ENCODE assay signal across 8 cellular contexts in the genomic region with DNA sequence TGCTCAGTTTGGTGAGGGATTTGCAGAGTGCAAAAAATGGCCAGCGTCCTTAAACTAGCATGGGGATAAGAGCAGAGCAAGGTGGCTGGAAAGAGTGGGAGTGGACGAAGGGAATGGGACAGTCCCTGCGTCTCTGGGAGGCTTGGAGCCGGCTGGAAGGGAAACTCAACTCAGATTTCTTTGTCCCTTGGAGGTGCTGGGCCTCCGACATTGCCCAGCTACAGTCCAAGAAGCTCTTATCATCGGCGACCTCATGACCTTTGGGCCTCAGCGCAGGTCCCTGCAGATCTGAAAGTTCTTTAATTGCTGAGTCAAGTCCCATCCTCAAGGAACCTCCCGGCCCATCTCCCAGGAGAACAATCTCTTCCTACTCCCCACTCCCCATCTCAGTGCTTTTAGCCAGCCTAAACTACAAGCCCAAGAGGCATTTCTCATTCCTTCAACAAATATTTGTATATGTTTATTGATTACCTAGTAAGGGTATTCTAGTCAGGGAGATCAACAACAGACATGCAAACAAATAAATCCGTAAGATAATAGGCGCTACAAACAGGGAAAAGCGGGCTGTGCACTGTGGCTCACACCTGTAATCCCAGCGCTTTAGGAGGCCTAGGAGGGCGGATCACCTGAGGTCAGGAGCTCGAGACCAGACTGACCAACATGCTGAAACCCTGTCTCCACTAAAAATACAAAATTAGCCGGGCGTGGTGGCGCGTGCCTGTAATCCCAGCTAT. TPM values are rescaled to one million over a fixed set of nuclear protein-coding genes. Genes with fewer than 3 reads are reported as not detected.
DNase-seq lines count a peak whose midpoint lies in the region; ATAC-seq and TF ChIP-seq lines count a peak whose summit lies in the region.

No MANE protein-coding gene starts in this region.

- peaks cover 3% of the 10 kb centered on the region for H3K36me3 Mint-ChIP-seq in activated CD4-positive, alpha-beta memory T cell treated with anti-CD3 and anti-CD28 coated beads, Interleukin-2, amount 10 ng/mL, durations not matched to agents 7 days and 5 days (ENCODE audit: low read depth)

- no peaks in the 10 kb centered on the region for H3F3A ChIP-seq in smooth muscle cell (ENCODE audit: low read depth)

- H3K4me1 ChIP-seq in HEK293 (ENCODE audit: control insufficient read depth, insufficient read depth, low read length): peaks cover 10% of the 10 kb centered on the region
- H3K4me1 ChIP-seq in hepatocyte (ENCODE audit: insufficient read depth): peaks cover 24% of the 10 kb centered on the region
- peaks cover 16% of the 10 kb centered on the region for H3K4me1 ChIP-seq in smooth muscle cell (ENCODE audit: low read depth)

- no peaks in the 10 kb centered on the region for H4K20me1 ChIP-seq in hepatocyte (ENCODE audit: insufficient read depth, poor library complexity, severe bottlenecking)
- H4K20me1 ChIP-seq in smooth muscle cell (ENCODE audit: low read depth): no peaks in the 10 kb centered on the region

- no peaks in the 10 kb centered on the region for H3K9me3 Mint-ChIP-seq in activated CD4-positive, alpha-beta memory T cell treated with anti-CD3 and anti-CD28 coated beads, Interleukin-2, amount 10 ng/mL, durations not matched to agents 7 days and 5 days

- ATAC-seq in GM21528 (IDR thresholded peaks at IDR 0.05; ENCODE audit: low FRiP score, unreplicated experiment) (no peak), HG03159 (IDR thresholded peaks at IDR 0.05; ENCODE audit: unreplicated experiment) (no peak)

- CTCF ChIA-PET in HEK293 (lab: Yijun Ruan, JAX): interaction anchor here (0.6 to 1.4 kb wide), 4 partner anchors 10 to 72 kb away, joined by 3 to 6 read pairs (median 3); a partner anchor contains a TSS
- CTCF ChIA-PET in activated CD4-positive, alpha-beta memory T cell treated with anti-CD3 and anti-CD28 coated beads, Interleukin-2, amount 10 ng/mL, durations not matched to agents 7 days and 5 days (lab: Charles Lee): interaction anchor here (1.1 kb wide), 2 partner anchors 13 to 18 kb away, joined by 3 read pairs; a partner anchor contains a TSS

- in situ Hi-C loops in KBM-7 (cut with MboI; ENCODE audit: low pct_unique_long_range_greater_than_20kb, low sequenced_read_pairs): no loop called here

- TF ChIP-seq CTCF in HEK293 (tag by site-specific recombination; IDR thresholded peaks at IDR 0.05) (no peak), hepatocyte (IDR thresholded peaks at IDR 0.05; ENCODE audit: poor library complexity) (no peak), smooth muscle cell (IDR thresholded peaks at IDR 0.05; ENCODE audit: borderline replicate concordance, insufficient read depth, poor library complexity, severe bottlenecking) (no peak)

- H3K4me3 ChIP-seq in HEK293 (ENCODE audit: low read depth, low read length) (peak overlapping the region; percentile 61), hepatocyte (peak overlapping the region; percentile 30), smooth muscle cell (peak overlapping the region; percentile 61)

- peak overlapping the region; percentile 94 for H3K4me3 Mint-ChIP-seq in activated CD4-positive, alpha-beta memory T cell treated with anti-CD3 and anti-CD28 coated beads, Interleukin-2, amount 10 ng/mL, durations not matched to agents 7 days and 5 days

- peaks cover 5% of the 10 kb centered on the region for H3K27me3 Mint-ChIP-seq in activated CD4-positive, alpha-beta memory T cell treated with anti-CD3 and anti-CD28 coated beads, Interleukin-2, amount 10 ng/mL, durations not matched to agents 7 days and 5 days

- POLR2A ChIA-PET in HEK293 (lab: Yijun Ruan, JAX): interaction anchor here (0.7 to 2.7 kb wide), 9 partner anchors 8 to 118 kb away, joined by 3 to 13 read pairs (median 4); a partner anchor contains a TSS
- POLR2A ChIA-PET in activated CD4-positive, alpha-beta memory T cell treated with anti-CD3 and anti-CD28 coated beads, Interleukin-2, amount 10 ng/mL, durations not matched to agents 7 days and 5 days (lab: Charles Lee): interaction anchor here (0.8 to 6.4 kb wide), 8 partner anchors 10 to 490 kb away, joined by 3 to 653 read pairs (median 8); a partner anchor contains a TSS

- H2AFZ ChIP-seq in hepatocyte (peak overlapping the region; percentile 94), smooth muscle cell (ENCODE audit: low read depth) (peak overlapping the region; percentile 89)

- peak overlapping the region; percentile 57; the same call in 1 of the 2 replicates for H3K27ac ChIP-seq in HEK293 (ENCODE audit: extremely low read depth, low read depth, low read length)
- H3K27ac ChIP-seq in hepatocyte: peak overlapping the region; percentile 84
- peak overlapping the region; percentile 68 for H3K27ac ChIP-seq in smooth muscle cell (ENCODE audit: low read depth)

- H3K27ac Mint-ChIP-seq in activated CD4-positive, alpha-beta memory T cell treated with anti-CD3 and anti-CD28 coated beads, Interleukin-2, amount 10 ng/mL, durations not matched to agents 7 days and 5 days: peak overlapping the region; percentile 85

- H3K4me1 Mint-ChIP-seq in activated CD4-positive, alpha-beta memory T cell treated with anti-CD3 and anti-CD28 coated beads, Interleukin-2, amount 10 ng/mL, durations not matched to agents 7 days and 5 days: peaks cover 52% of the 10 kb centered on the region

- no peaks in the 10 kb centered on the region for H3K27me3 ChIP-seq in hepatocyte
- H3K27me3 ChIP-seq in smooth muscle cell (ENCODE audit: low read depth): no peaks in the 10 kb centered on the region

- H3K79me2 ChIP-seq in hepatocyte: peaks cover 8% of the 10 kb centered on the region
- H3K79me2 ChIP-seq in smooth muscle cell (ENCODE audit: low read depth): no peaks in the 10 kb centered on the region

- DNase-seq in activated CD4-positive, alpha-beta memory T cell treated with anti-CD3 and anti-CD28 coated beads, Interleukin-2, amount 10 ng/mL, durations not matched to agents 7 days and 5 days: no peak
- peak; percentile 21 for DNase-seq in hepatocyte (ENCODE audit: low spot score)
- no peak for DNase-seq in smooth muscle cell (lab: John Stamatoyannopoulos, UW; ENCODE audit: unreplicated experiment)
- no peak for DNase-seq in NCI-H1092 (lab: John Stamatoyannopoulos, UW)
- DNase-seq in KBM-7: no peak

- H3K36me3 ChIP-seq in HEK293 (ENCODE audit: control insufficient read depth in 2 of 2, insufficient read depth in 1 of 2, low read length in 2 of 2) (no peaks in the 10 kb centered on the region), hepatocyte (replicated peaks; ENCODE audit: insufficient read depth, low read depth) (no peaks in the 10 kb centered on the region), smooth muscle cell (ENCODE audit: low read depth) (no peaks in the 10 kb centered on the region)

- H3K4me2 ChIP-seq in hepatocyte (peak overlapping the region; percentile 92), smooth muscle cell (peak overlapping the region; percentile 92)

- WGBS in hepatocyte (ENCODE audit: low lambda C conversion rate, missing lambda C conversion rate): 52% methylated on average over 19 of the region's 19 CpGs
- 79% methylated on average over 19 of the region's 19 CpGs for WGBS in smooth muscle cell (ENCODE audit: low lambda C conversion rate)

- H3K9me2 ChIP-seq in hepatocyte (replicated peaks; ENCODE audit: insufficient read depth): no peaks in the 10 kb centered on the region

- H3K9ac ChIP-seq in smooth muscle cell (ENCODE audit: low read depth): peak overlapping the region; percentile 84

- no peaks in the 10 kb centered on the region for H3K9me3 ChIP-seq in HEK293 (ENCODE audit: control insufficient read depth, insufficient read depth, low read depth, low read length)
- no peaks in the 10 kb centered on the region for H3K9me3 ChIP-seq in hepatocyte (ENCODE audit: low read depth)
- H3K9me3 ChIP-seq in smooth muscle cell (replicated peaks; ENCODE audit: low read depth): no peaks in the 10 kb centered on the region

TF ChIP-seq in HEK293, 187 proteins besides CTCF, POLR2A, EP300 and RAD21:
- no peak for TF ChIP-seq IKZF3 (tag by site-specific recombination; IDR thresholded peaks at IDR 0.05)

RNA-seq across cellular contexts. Expression of a gene that starts 1.0 kb away (rescaled TPM):
- total RNA-seq in activated CD4-positive, alpha-beta memory T cell treated with anti-CD3 and anti-CD28 coated beads, Interleukin-2, amount 10 ng/mL, durations not matched to agents 7 days and 5 days: 10 to 100 TPM; 49.7 to 53.9 TPM
- 21.1 and 25.3 TPM in 2 replicates for total RNA-seq in hepatocyte
- 12.8 and 13.6 TPM in 2 replicates for polyA plus RNA-seq in hepatocyte
- total RNA-seq in smooth muscle cell: 66.7 and 88.4 TPM in 2 replicates
- polyA plus RNA-seq in smooth muscle cell: 36.0 and 36.5 TPM in 2 replicates

RNA-seq across cellular contexts. Expression of a gene that starts 12.8 kb away (rescaled TPM):
- 10 to 100 TPM; 16.3 to 17.0 TPM for total RNA-seq in activated CD4-positive, alpha-beta memory T cell treated with anti-CD3 and anti-CD28 coated beads, Interleukin-2, amount 10 ng/mL, durations not matched to agents 7 days and 5 days
- total RNA-seq in hepatocyte (9.4 and 10.7 TPM in 2 replicates), smooth muscle cell (1.8 and 6.3 TPM in 2 replicates)
- polyA plus RNA-seq in hepatocyte (7.7 and 10.2 TPM in 2 replicates), smooth muscle cell (3.2 and 3.9 TPM in 2 replicates)

RNA-seq across cellular contexts. Expression of a gene that starts 14.4 kb away (rescaled TPM):
- 10 to 100 TPM; 75.2 to 79.1 TPM for total RNA-seq in activated CD4-positive, alpha-beta memory T cell treated with anti-CD3 and anti-CD28 coated beads, Interleukin-2, amount 10 ng/mL, durations not matched to agents 7 days and 5 days
- total RNA-seq in hepatocyte (8.2 and 8.5 TPM in 2 replicates), smooth muscle cell (5.7 and 8.1 TPM in 2 replicates)
- polyA plus RNA-seq in hepatocyte (44.6 and 85.7 TPM in 2 replicates), smooth muscle cell (20.1 and 28.9 TPM in 2 replicates)

RNA-seq across cellular contexts. Expression of a gene that starts 25.0 kb away (rescaled TPM):
- 10 to 100 TPM; 53.5 to 56.6 TPM for total RNA-seq in activated CD4-positive, alpha-beta memory T cell treated with anti-CD3 and anti-CD28 coated beads, Interleukin-2, amount 10 ng/mL, durations not matched to agents 7 days and 5 days
- 35.3 and 36.5 TPM in 2 replicates for total RNA-seq in hepatocyte
- 107 and 143 TPM in 2 replicates for polyA plus RNA-seq in hepatocyte
- 25.8 and 29.0 TPM in 2 replicates for total RNA-seq in smooth muscle cell
- 55.2 and 85.9 TPM in 2 replicates for polyA plus RNA-seq in smooth muscle cell

RNA-seq across cellular contexts. Expression of a gene that starts 33.2 kb away (rescaled TPM):
- total RNA-seq in activated CD4-positive, alpha-beta memory T cell treated with anti-CD3 and anti-CD28 coated beads, Interleukin-2, amount 10 ng/mL, durations not matched to agents 7 days and 5 days: 100 to 1,000 TPM; 160 to 167 TPM
- total RNA-seq in hepatocyte (9.3 and 9.9 TPM in 2 replicates), smooth muscle cell (10.5 and 16.6 TPM in 2 replicates)
- polyA plus RNA-seq in hepatocyte (25.3 and 27.5 TPM in 2 replicates), smooth muscle cell (31.7 and 33.5 TPM in 2 replicates)
